ENCODE assay signal across 30 cellular contexts in genomic region chr10:72240371-72240770, GRCh38.
"Had no signal": no experiment of that assay in that cellular context is flagged by ENCODE, and none has a peak within 500 bp of the region (broad histone marks: within the 10 kb centered on the region; RNA-seq: fewer than 3 reads in every experiment).

No MANE protein-coding gene starts in this region.

- H3K27me3 Mint-ChIP-seq: activated CD4-positive, alpha-beta memory T cell treated with anti-CD3 and anti-CD28 coated beads, Interleukin-2, amount 10 ng/mL, durations not matched to agents 7 days and 5 days had no signal

- H3K9me3 Mint-ChIP-seq: activated CD4-positive, alpha-beta memory T cell treated with anti-CD3 and anti-CD28 coated beads, Interleukin-2, amount 10 ng/mL, durations not matched to agents 7 days and 5 days; activated naive CD4-positive, alpha-beta T cell treated with anti-CD3 and anti-CD28 coated beads for 36 hours; activated naive CD4-positive, alpha-beta T cell treated with anti-CD3 and anti-CD28 coated beads, Interleukin-2, amount 50 U/mL, for 72 hours had no signal

- H3K27ac ChIP-seq: KMS-11, Peyer's patch, WERI-Rb-1 had no signal

- H3K9me3 ChIP-seq: adrenal gland, body of pancreas, Peyer's patch had no signal

- H3K4me3 Mint-ChIP-seq: activated CD4-positive, alpha-beta memory T cell treated with anti-CD3 and anti-CD28 coated beads, Interleukin-2, amount 10 ng/mL, durations not matched to agents 7 days and 5 days; activated naive CD4-positive, alpha-beta T cell treated with anti-CD3 and anti-CD28 coated beads for 36 hours had no signal

- H3K9ac ChIP-seq: KMS-11 had no signal

- H3K27me3 ChIP-seq: adrenal gland, body of pancreas, Peyer's patch had no signal

- H3K27ac Mint-ChIP-seq: activated CD4-positive, alpha-beta memory T cell treated with anti-CD3 and anti-CD28 coated beads, Interleukin-2, amount 10 ng/mL, durations not matched to agents 7 days and 5 days had no signal

- DNase-seq: activated CD4-positive, alpha-beta memory T cell treated with anti-CD3 and anti-CD28 coated beads, Interleukin-2, amount 10 ng/mL, durations not matched to agents 7 days and 5 days; activated CD4-positive, alpha-beta T cell treated with anti-CD3 and anti-CD28 coated beads for 1 hour; activated CD4-positive, alpha-beta T cell treated with anti-CD3 and anti-CD28 coated beads for 48 hours; activated CD4-positive, CD25-positive, alpha-beta regulatory T cell; activated gamma-delta T cell treated with Interleukin-2 at 50 U/mL for 16 hours; activated naive CD4-positive, alpha-beta T cell treated with anti-CD3 and anti-CD28 coated beads for 36 hours; activated T-cell treated with anti-CD3 and anti-CD28 coated beads, Interleukin-2, amount 50 U/mL, for 1 hour; body of pancreas; caudate nucleus; cerebellar nuclear complex; NCI-H1105; NCI-H1417 treated with DMSO at 0.1 percent for 48 hours; NCI-H1694; NCI-H1930; NCI-H2081 treated with DMSO at 0.1 percent for 48 hours; NCI-H226; NCI-H446 treated with DMSO at 0.1 percent for 48 hours; NCI-H524; NCI-H69; Peyer's patch; Right ventricle myocardium superior; SW 1271; T-helper 1 cell; T1000; WERI-Rb-1 had no signal

- FAIRE-seq: astrocyte, bronchial epithelial cell had no signal

- ATAC-seq: body of pancreas had no signal

- H3K4me2 ChIP-seq: KMS-11 had no signal

- H3K4me3 ChIP-seq: adrenal gland, body of pancreas, Peyer's patch had no signal
